Comparison of ENCODE assay signal across 1 cellular context in genomic region chr2:235950473-235950809, GRCh38.
TF ChIP-seq lines count a peak whose summit lies in the region.

No MANE protein-coding gene starts in this region.

TF ChIP-seq in HepG2, 621 proteins besides CTCF, POLR2A, EP300 and RAD21 (continued from another document):
- TF ChIP-seq TRAFD1 (CRISPR knock-in tag; IDR thresholded peaks at IDR 0.05; ENCODE audit: borderline replicate concordance) (no peak), ZNF879 (CRISPR knock-in tag; IDR thresholded peaks at IDR 0.05) (no peak), KIAA2018 (CRISPR knock-in tag; IDR thresholded peaks at IDR 0.05; ENCODE audit: borderline replicate concordance) (no peak), RARG (CRISPR knock-in tag; IDR thresholded peaks at IDR 0.05; ENCODE audit: low read depth) (no peak), ZNF407 (CRISPR knock-in tag; IDR thresholded peaks at IDR 0.05; ENCODE audit: not compliant biosample characterization) (no peak), KDM3A (CRISPR knock-in tag; IDR thresholded peaks at IDR 0.05; ENCODE audit: low read depth) (no peak), THRA (CRISPR knock-in tag; IDR thresholded peaks at IDR 0.05; ENCODE audit: borderline replicate concordance) (no peak)
